ENCODE assay signal across 30 cellular contexts in the genomic region with DNA sequence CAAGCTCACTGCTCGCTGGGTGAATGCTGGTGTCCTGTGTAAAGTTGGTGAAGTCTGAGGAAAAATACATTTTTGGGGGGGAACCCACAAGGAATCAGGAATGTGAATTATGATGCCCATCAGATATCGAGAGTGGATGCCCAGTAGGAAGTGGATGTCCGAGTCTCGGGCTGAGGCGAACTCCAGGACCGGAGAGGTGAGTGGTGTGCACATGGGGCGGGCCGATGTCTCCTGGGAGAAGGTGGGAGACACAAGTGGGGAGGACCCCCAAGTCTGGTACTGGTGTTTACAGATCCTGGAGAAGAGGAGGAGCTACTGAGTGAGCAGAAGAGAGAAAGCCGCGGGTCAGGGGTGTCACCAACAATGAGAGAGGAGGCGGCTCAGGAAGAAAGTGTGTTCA. TPM values are rescaled to one million over a fixed set of nuclear protein-coding genes. Genes with fewer than 3 reads are reported as not detected.
"Had no signal": no experiment of that assay in that cellular context is flagged by ENCODE, and none has a peak within 500 bp of the region (broad histone marks: within the 10 kb centered on the region; RNA-seq: fewer than 3 reads in every experiment).

No MANE protein-coding gene starts in this region.

- H3K9me3 Mint-ChIP-seq: activated CD8-positive, alpha-beta T cell treated with anti-CD3 and anti-CD28 coated beads for 36 hours; activated naive CD4-positive, alpha-beta T cell treated with anti-CD3 and anti-CD28 coated beads, Interleukin-2, amount 10 ng/mL, durations not matched to agents 7 days and 5 days; activated T-helper 1 cell treated with anti-CD3 and anti-CD28 coated beads, Interleukin-12 subunit alpha, Interleukin-12 subunit beta, Interleukin-2, Interleukin-4 antibody, amounts not matched to agents 30 ng/mL and 10 ng/mL and 1 ng/mL, durations not matched to agents 14 hours and 24 hours and 36 hours; neural crest cell; stimulated activated effector memory CD8-positive, alpha-beta T cell treated with anti-CD3 and anti-CD28 coated beads, Interleukin-12 subunit alpha, Interleukin-12 subunit beta, amount 100 ng/mL, for 72 hours; stimulated activated naive CD8-positive, alpha-beta T cell treated with anti-CD3 and anti-CD28 coated beads, Interleukin-15, amount 100 ng/mL, for 72 hours had no signal

- H3K4me1 Mint-ChIP-seq: neural crest cell had no signal

- H3K27me3 ChIP-seq: ascending aorta, pancreas had no signal

- H3K36me3 ChIP-seq: ascending aorta, brain microvascular endothelial cell, esophagus muscularis mucosa, heart right ventricle, pancreas, sigmoid colon, tibial artery had no signal

- H3K9me3 ChIP-seq: ascending aorta, esophagus muscularis mucosa, heart right ventricle, pancreas, psoas muscle, sigmoid colon, tibial artery had no signal

- H3K27ac Mint-ChIP-seq: activated CD8-positive, alpha-beta T cell treated with anti-CD3 and anti-CD28 coated beads for 36 hours; activated naive CD4-positive, alpha-beta T cell treated with anti-CD3 and anti-CD28 coated beads, Interleukin-2, amount 10 ng/mL, durations not matched to agents 7 days and 5 days; stimulated activated effector memory CD8-positive, alpha-beta T cell treated with anti-CD3 and anti-CD28 coated beads, Interleukin-12 subunit alpha, Interleukin-12 subunit beta, amount 100 ng/mL, for 72 hours; stimulated activated naive CD8-positive, alpha-beta T cell treated with anti-CD3 and anti-CD28 coated beads, Interleukin-15, amount 100 ng/mL, for 72 hours had no signal

- H3K4me3 Mint-ChIP-seq: activated CD8-positive, alpha-beta T cell treated with anti-CD3 and anti-CD28 coated beads for 36 hours; activated naive CD4-positive, alpha-beta T cell treated with anti-CD3 and anti-CD28 coated beads, Interleukin-2, amount 10 ng/mL, durations not matched to agents 7 days and 5 days; activated T-helper 1 cell treated with anti-CD3 and anti-CD28 coated beads, Interleukin-12 subunit alpha, Interleukin-12 subunit beta, Interleukin-2, Interleukin-4 antibody, amounts not matched to agents 30 ng/mL and 10 ng/mL and 1 ng/mL, durations not matched to agents 14 hours and 24 hours and 36 hours; neural crest cell; stimulated activated effector memory CD8-positive, alpha-beta T cell treated with anti-CD3 and anti-CD28 coated beads, Interleukin-12 subunit alpha, Interleukin-12 subunit beta, amount 100 ng/mL, for 72 hours; stimulated activated naive CD8-positive, alpha-beta T cell treated with anti-CD3 and anti-CD28 coated beads, Interleukin-15, amount 100 ng/mL, for 72 hours had no signal

- H3K4me3 ChIP-seq: ascending aorta, esophagus muscularis mucosa, heart right ventricle, pancreas, psoas muscle, sigmoid colon, tibial artery had no signal

- DNase-seq: activated CD4-positive, alpha-beta T cell treated with anti-CD3 and anti-CD28 coated beads, Interleukin-2, amount 50 U/mL, for 1 hour; activated CD8-positive, alpha-beta T cell treated with anti-CD3 and anti-CD28 coated beads for 36 hours; activated effector memory CD4-positive, alpha-beta T cell treated with anti-CD3 and anti-CD28 coated beads, Interleukin-2, amount 50 U/mL, for 16 hours; activated naive CD4-positive, alpha-beta T cell treated with anti-CD3 and anti-CD28 coated beads, Interleukin-2, amount 10 ng/mL, durations not matched to agents 7 days and 5 days; activated T-cell treated with anti-CD3 and anti-CD28 coated beads for 4 hours; brain microvascular endothelial cell; dermis blood vessel endothelial cell; effector CD4-positive, alpha-beta T cell; foreskin keratinocyte; heart right ventricle; left cardiac atrium; mammary epithelial cell; pancreas; psoas muscle; SHP77; sigmoid colon; small intestine; stimulated activated CD4-positive, alpha-beta T cell treated with anti-CD3 and anti-CD28 coated beads, Interleukin-4, amount 100 ng/mL, for 24 hours; stimulated activated naive CD8-positive, alpha-beta T cell treated with anti-CD3 and anti-CD28 coated beads, Interleukin-15, amount 100 ng/mL, for 72 hours; substantia nigra; T-helper 1 cell had no signal

- H3K4me1 ChIP-seq: ascending aorta, foreskin keratinocyte, psoas muscle, sigmoid colon, tibial artery had no signal

- ATAC-seq: activated CD8-positive, alpha-beta T cell treated with anti-CD3 and anti-CD28 coated beads for 36 hours; foreskin keratinocyte; left cardiac atrium; pancreas; psoas muscle; stimulated activated effector memory CD8-positive, alpha-beta T cell treated with anti-CD3 and anti-CD28 coated beads, Interleukin-12 subunit alpha, Interleukin-12 subunit beta, amount 100 ng/mL, for 72 hours; stimulated activated naive CD8-positive, alpha-beta T cell treated with anti-CD3 and anti-CD28 coated beads, Interleukin-15, amount 100 ng/mL, for 72 hours had no signal

- H3K36me3 Mint-ChIP-seq: activated naive CD4-positive, alpha-beta T cell treated with anti-CD3 and anti-CD28 coated beads, Interleukin-2, amount 10 ng/mL, durations not matched to agents 7 days and 5 days; stimulated activated effector memory CD8-positive, alpha-beta T cell treated with anti-CD3 and anti-CD28 coated beads, Interleukin-12 subunit alpha, Interleukin-12 subunit beta, amount 100 ng/mL, for 72 hours had no signal

- H3K27ac ChIP-seq: ascending aorta, brain microvascular endothelial cell, esophagus muscularis mucosa, foreskin keratinocyte, heart right ventricle, pancreas, psoas muscle, sigmoid colon, tibial artery had no signal

RNA-seq across cellular contexts. Expression of a gene that starts 19.2 kb away (rescaled TPM):
- total RNA-seq: activated CD8-positive, alpha-beta T cell treated with anti-CD3 and anti-CD28 coated beads for 36 hours; activated T-helper 1 cell treated with anti-CD3 and anti-CD28 coated beads, Interleukin-12 subunit alpha, Interleukin-12 subunit beta, Interleukin-2, Interleukin-4 antibody, amounts not matched to agents 30 ng/mL and 10 ng/mL and 1 ng/mL, durations not matched to agents 14 hours and 24 hours and 36 hours; ascending aorta; dermis blood vessel endothelial cell; foreskin keratinocyte; glomerular endothelial cell; mammary epithelial cell; mucosa of gallbladder; neural crest cell; SK-MEL-5 had no signal
